ENCODE assay signal across 16 cellular contexts in genomic region chr3:33025648-33026178, GRCh38.
A peak's percentile ranks its signal among the peaks of the same experiment; 100 is the strongest.
DNase-seq lines count a peak whose midpoint lies in the region; ATAC-seq and TF ChIP-seq lines count a peak whose summit lies in the region.
"Had no signal": no experiment of that assay in that cellular context is flagged by ENCODE, and none has a peak within 500 bp of the region (broad histone marks: within the 10 kb centered on the region; RNA-seq: fewer than 3 reads in every experiment).

No MANE protein-coding gene starts in this region.

- peak overlapping the region; percentile 95 for H3K27ac ChIP-seq in SJCRH30
- H3K27ac ChIP-seq in hepatocyte, result no peak overlapping the region
- no peak overlapping the region for H3K27ac ChIP-seq in tibial artery
- H3K27ac ChIP-seq: A549, C4-2B had no signal

- no peak for ATAC-seq in stimulated activated memory B cell treated with anti-CD40 and anti-IgM and Interleukin-4, amounts not matched to agents 10 μg/mL and 1 μg/mL and 100 μg/mL, for 72 hours
- ATAC-seq in Right ventricle myocardium superior (ENCODE audit: poor library complexity), result no peak
- ATAC-seq: A549 had no signal

- H3K79me2 ChIP-seq in hepatocyte, result no peaks in the 10 kb centered on the region

- peak; percentile 59 to 63 for DNase-seq in SJCRH30
- DNase-seq in Right ventricle myocardium superior, result no peak
- no peak for DNase-seq in hepatocyte (ENCODE audit: low spot score)
- no peak for DNase-seq in tibial artery
- no peak for DNase-seq in MV-4-11 (lab: John Stamatoyannopoulos, UW)
- DNase-seq: AML-193; CD4-positive, alpha-beta memory T cell; DMS153; DMS79; GDM1; GOT3; H9 had no signal

- peak overlapping the region; percentile 43 for H3K4me3 ChIP-seq in SJCRH30
- no peak overlapping the region for H3K4me3 ChIP-seq in hepatocyte
- no peak overlapping the region for H3K4me3 ChIP-seq in tibial artery
- H3K4me3 ChIP-seq: A549 had no signal

- no peaks in the 10 kb centered on the region for H3K9me3 Mint-ChIP-seq in dendritic cell treated with granulocyte-macrophage colony-stimulating factor and Interleukin-4, amounts not matched to agents 40 ng/mL and 50 ng/mL, for 4 days
- H3K9me3 Mint-ChIP-seq in stimulated activated memory B cell treated with anti-CD40 and anti-IgM and Interleukin-4, amounts not matched to agents 10 μg/mL and 1 μg/mL and 100 μg/mL, for 72 hours, result peaks cover 3% of the 10 kb centered on the region
- H3K9me3 Mint-ChIP-seq: CD4-positive, alpha-beta memory T cell had no signal

- H3K27me3 ChIP-seq in SJCRH30, result no peaks in the 10 kb centered on the region
- no peaks in the 10 kb centered on the region for H3K27me3 ChIP-seq in hepatocyte
- H3K27me3 ChIP-seq in tibial artery, result no peaks in the 10 kb centered on the region

- 96% methylated on average over 29 of the region's 31 CpGs for WGBS in hepatocyte (ENCODE audit: low lambda C conversion rate, missing lambda C conversion rate)

- H4K20me1 ChIP-seq in hepatocyte (ENCODE audit: insufficient read depth, poor library complexity, severe bottlenecking), result no peaks in the 10 kb centered on the region

- no peak overlapping the region for H3K4me2 ChIP-seq in hepatocyte
- H3K4me2 ChIP-seq: A549 had no signal

- H2AFZ ChIP-seq in hepatocyte, result no peak overlapping the region

- TF ChIP-seq CTCF in hepatocyte (IDR thresholded peaks at IDR 0.05; ENCODE audit: poor library complexity), result no peak
- TF ChIP-seq CTCF in tibial artery (IDR thresholded peaks at IDR 0.05), result no peak

- intact Hi-C loops in dendritic cell treated with granulocyte-macrophage colony-stimulating factor and Interleukin-4, amounts not matched to agents 40 ng/mL and 50 ng/mL, for 4 days (cut with micrococcal nuclease), result no loop called here
- intact Hi-C loops in Right ventricle myocardium superior (cut with DNase I), result no loop called here
- intact Hi-C loops in tibial artery (cut with DNase I; ENCODE audit: low total_unique reads), result no loop called here

- H3K4me1 ChIP-seq in SJCRH30 (peaks cover 15% of the 10 kb centered on the region), hepatocyte (ENCODE audit: insufficient read depth) (no peaks in the 10 kb centered on the region), tibial artery (no peaks in the 10 kb centered on the region)
- H3K4me1 ChIP-seq: A549 had no signal

- no peaks in the 10 kb centered on the region for H3K27me3 Mint-ChIP-seq in dendritic cell treated with granulocyte-macrophage colony-stimulating factor and Interleukin-4, amounts not matched to agents 40 ng/mL and 50 ng/mL, for 4 days
- H3K27me3 Mint-ChIP-seq in stimulated activated memory B cell treated with anti-CD40 and anti-IgM and Interleukin-4, amounts not matched to agents 10 μg/mL and 1 μg/mL and 100 μg/mL, for 72 hours, result no peaks in the 10 kb centered on the region
- H3K27me3 Mint-ChIP-seq: CD4-positive, alpha-beta memory T cell had no signal

- H3K4me1 Mint-ChIP-seq in dendritic cell treated with granulocyte-macrophage colony-stimulating factor and Interleukin-4, amounts not matched to agents 40 ng/mL and 50 ng/mL, for 4 days (ENCODE audit: low read depth), result no peaks in the 10 kb centered on the region
- H3K4me1 Mint-ChIP-seq in stimulated activated memory B cell treated with anti-CD40 and anti-IgM and Interleukin-4, amounts not matched to agents 10 μg/mL and 1 μg/mL and 100 μg/mL, for 72 hours, result peaks cover 23% of the 10 kb centered on the region

- H3K36me3 Mint-ChIP-seq in dendritic cell treated with granulocyte-macrophage colony-stimulating factor and Interleukin-4, amounts not matched to agents 40 ng/mL and 50 ng/mL, for 4 days (ENCODE audit: low read depth), result peaks cover 88% of the 10 kb centered on the region
- H3K36me3 Mint-ChIP-seq in stimulated activated memory B cell treated with anti-CD40 and anti-IgM and Interleukin-4, amounts not matched to agents 10 μg/mL and 1 μg/mL and 100 μg/mL, for 72 hours, result peaks cover 53% of the 10 kb centered on the region

- no peaks in the 10 kb centered on the region for H3K9me3 ChIP-seq in SJCRH30 (replicated peaks)
- H3K9me3 ChIP-seq in hepatocyte (ENCODE audit: low read depth), result no peaks in the 10 kb centered on the region
- no peaks in the 10 kb centered on the region for H3K9me3 ChIP-seq in tibial artery
- H3K9me3 ChIP-seq: A549 had no signal

- H3K9me2 ChIP-seq in hepatocyte (replicated peaks; ENCODE audit: insufficient read depth), result no peaks in the 10 kb centered on the region

- H3K4me3 Mint-ChIP-seq in dendritic cell treated with granulocyte-macrophage colony-stimulating factor and Interleukin-4, amounts not matched to agents 40 ng/mL and 50 ng/mL, for 4 days, result no peak overlapping the region
- H3K4me3 Mint-ChIP-seq in stimulated activated memory B cell treated with anti-CD40 and anti-IgM and Interleukin-4, amounts not matched to agents 10 μg/mL and 1 μg/mL and 100 μg/mL, for 72 hours, result no peak overlapping the region
- H3K4me3 Mint-ChIP-seq: CD4-positive, alpha-beta memory T cell; H9 had no signal

- H3K27ac Mint-ChIP-seq in dendritic cell treated with granulocyte-macrophage colony-stimulating factor and Interleukin-4, amounts not matched to agents 40 ng/mL and 50 ng/mL, for 4 days, result peak overlapping the region; percentile 33
- peak overlapping the region; percentile 83 for H3K27ac Mint-ChIP-seq in stimulated activated memory B cell treated with anti-CD40 and anti-IgM and Interleukin-4, amounts not matched to agents 10 μg/mL and 1 μg/mL and 100 μg/mL, for 72 hours
- H3K27ac Mint-ChIP-seq: H9 had no signal

- no peaks in the 10 kb centered on the region; the same call in 1 of the 2 replicates for H3K36me3 ChIP-seq in SJCRH30
- H3K36me3 ChIP-seq in hepatocyte (replicated peaks; ENCODE audit: insufficient read depth, low read depth), result no peaks in the 10 kb centered on the region
- H3K36me3 ChIP-seq in tibial artery, result peaks cover 33 to 62% (median 44%) of the 10 kb centered on the region in 3 donors

Comparison
In these comparisons a context has a peak if more than half of its experiments do, and no peak if none do; other contexts are left out.
1. DNase-seq: peak in SJCRH30 (2 of 2); none in Right ventricle myocardium superior (single experiment), hepatocyte (single experiment), tibial artery (0 of 2) and MV-4-11 (single experiment).